ENCODE assay signal across 11 cellular contexts in the genomic region with DNA sequence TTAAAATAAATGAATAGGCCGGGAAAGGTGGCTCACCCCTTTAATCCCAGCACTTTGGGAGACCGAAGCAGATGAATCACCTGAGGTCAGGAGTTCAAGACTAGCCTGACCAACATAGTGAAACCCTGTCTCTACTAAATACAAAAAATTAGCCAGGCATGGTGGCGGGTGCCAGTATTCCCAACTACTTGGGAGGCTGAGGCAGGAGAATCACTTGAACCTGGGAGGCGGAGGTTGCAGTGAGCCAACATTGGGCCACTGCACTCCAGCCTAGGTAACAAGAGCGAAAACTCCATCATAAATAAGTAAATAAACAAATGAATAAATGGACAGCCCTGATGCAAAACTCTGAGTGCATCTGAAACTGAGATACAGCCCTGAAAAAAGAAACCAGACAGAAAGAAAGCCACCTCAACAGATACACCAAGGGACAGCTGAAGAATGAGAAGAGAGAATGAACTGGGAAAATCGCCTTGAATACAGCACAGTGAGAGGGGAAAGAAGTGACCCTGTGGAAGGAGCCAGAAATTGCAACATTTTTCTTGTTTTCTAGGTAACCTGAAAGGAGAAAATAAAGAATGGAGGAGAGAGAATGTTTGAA.
DNase-seq lines count a peak whose midpoint lies in the region; ATAC-seq and TF ChIP-seq lines count a peak whose summit lies in the region.
"Had no signal": no experiment of that assay in that cellular context is flagged by ENCODE, and none has a peak within 500 bp of the region (broad histone marks: within the 10 kb centered on the region; RNA-seq: fewer than 3 reads in every experiment).

No MANE protein-coding gene starts in this region.

- no peaks in the 10 kb centered on the region for H3K9me3 Mint-ChIP-seq in activated naive CD8-positive, alpha-beta T cell (ENCODE audit: low read depth)

- no peaks in the 10 kb centered on the region for H3K27me3 ChIP-seq in stomach
- H3K27me3 ChIP-seq: right atrium auricular region had no signal

- DNase-seq in cerebellum (ENCODE audit: low spot score), result no peak
- no peak for DNase-seq in stomach
- DNase-seq in activated CD4-positive, CD25-positive, alpha-beta regulatory T cell treated with anti-CD3 and anti-CD28 coated beads, Interleukin-2, amount 50 U/mL, for 72 hours, result no peak
- DNase-seq in posterior cingulate gyrus, result no peak
- DNase-seq: NCI-H2029 had no signal

- H3K36me3 Mint-ChIP-seq in activated naive CD8-positive, alpha-beta T cell, result peaks cover 10% of the 10 kb centered on the region

- H3K9me3 ChIP-seq in stomach, result no peaks in the 10 kb centered on the region
- H3K9me3 ChIP-seq: right atrium auricular region had no signal

- no peak for TF ChIP-seq POLR2A in stomach (IDR thresholded peaks at IDR 0.05)

- H3K4me3 Mint-ChIP-seq in activated naive CD8-positive, alpha-beta T cell, result peak overlapping the region; percentile 44

- H3K4me1 ChIP-seq in stomach, result no peaks in the 10 kb centered on the region
- H3K4me1 ChIP-seq: right atrium auricular region had no signal

- ATAC-seq in GM18519 (IDR thresholded peaks at IDR 0.05; ENCODE audit: low FRiP score, unreplicated experiment) (peak; percentile 47), GM19468 (IDR thresholded peaks at IDR 0.05; ENCODE audit: extremely low read depth, unreplicated experiment) (peak; percentile 51), HG03060 (IDR thresholded peaks at IDR 0.05; ENCODE audit: low read depth, unreplicated experiment) (peak; percentile 68)

- TF ChIP-seq CTCF in stomach (IDR thresholded peaks at IDR 0.05), result no peak

- H3K4me1 Mint-ChIP-seq in activated naive CD8-positive, alpha-beta T cell (ENCODE audit: low read depth), result peaks cover 61% of the 10 kb centered on the region

- no peak overlapping the region for H3K27ac ChIP-seq in stomach
- H3K27ac ChIP-seq: epithelial cell of prostate, right atrium auricular region had no signal

- intact Hi-C loops in stomach (cut with DNase I; ENCODE audit: low total_unique reads), result no loop called here
- intact Hi-C loops in posterior cingulate gyrus (cut with DNase I), result no loop called here

- no peak overlapping the region for H3K4me3 ChIP-seq in stomach
- H3K4me3 ChIP-seq: right atrium auricular region had no signal

- no peak for TF ChIP-seq EP300 in stomach (IDR thresholded peaks at IDR 0.05)

- no peaks in the 10 kb centered on the region for H3K36me3 ChIP-seq in stomach
- H3K36me3 ChIP-seq: right atrium auricular region had no signal

- peak overlapping the region; percentile 78 for H3K27ac Mint-ChIP-seq in activated naive CD8-positive, alpha-beta T cell

- H3K27me3 Mint-ChIP-seq in activated naive CD8-positive, alpha-beta T cell, result no peaks in the 10 kb centered on the region

- WGBS in stomach, 5 donors, result 91 to 97% (median 95%) methylated on average over 6 of the region's 6 CpGs
